Comparison of ENCODE assay signal across 9 cellular contexts in the genomic region with DNA sequence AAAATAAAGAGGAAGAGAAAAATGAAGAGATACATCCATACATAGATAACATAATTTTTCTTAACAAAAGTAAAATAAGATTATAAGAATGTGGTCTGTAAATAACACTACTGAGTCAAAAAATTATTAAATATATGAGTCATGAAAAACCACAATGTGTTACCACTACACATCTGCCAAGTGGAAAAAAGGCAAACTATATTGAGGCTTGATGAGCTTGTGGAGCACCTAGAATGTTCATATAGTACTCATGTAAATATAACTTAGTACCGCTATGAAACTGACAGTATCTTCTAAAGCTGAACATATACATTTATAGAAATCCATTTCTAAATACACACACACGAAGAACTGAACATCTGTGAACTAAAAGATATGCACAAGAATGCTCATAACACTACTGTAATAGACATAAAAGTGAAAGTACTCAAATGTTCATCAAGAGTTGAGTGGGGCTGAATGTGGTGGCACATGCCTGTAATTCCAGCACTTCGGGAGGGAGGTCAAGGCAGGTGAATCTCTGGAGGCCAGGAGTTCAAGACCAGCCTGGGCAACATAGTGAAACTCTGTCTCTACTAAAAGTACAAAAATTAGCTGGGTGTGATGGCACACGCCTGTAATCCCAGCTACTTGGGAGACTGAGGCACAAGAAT. TPM values are rescaled to one million over a fixed set of nuclear protein-coding genes. Genes with fewer than 3 reads are reported as not detected.
A peak's percentile ranks its signal among the peaks of the same experiment; 100 is the strongest.
DNase-seq lines count a peak whose midpoint lies in the region; ATAC-seq and TF ChIP-seq lines count a peak whose summit lies in the region.
"Had no signal": no experiment of that assay in that cellular context is flagged by ENCODE, and none has a peak within 500 bp of the region (broad histone marks: within the 10 kb centered on the region; RNA-seq: fewer than 3 reads in every experiment).

No MANE protein-coding gene starts in this region.

- no peak overlapping the region for H3K4me3 ChIP-seq in right atrium auricular region

- peaks cover 10% of the 10 kb centered on the region for H3K9me3 ChIP-seq in CD4-positive, alpha-beta T cell (ENCODE audit: control insufficient read depth, low read length)
- H3K9me3 ChIP-seq in right atrium auricular region: no peaks in the 10 kb centered on the region

- no peak overlapping the region for H3K27ac Mint-ChIP-seq in HFFc6
- H3K27ac Mint-ChIP-seq in CD4-positive, alpha-beta T cell: no peak overlapping the region

- no peaks in the 10 kb centered on the region for H3K27me3 ChIP-seq in CD4-positive, alpha-beta T cell (ENCODE audit: control insufficient read depth, insufficient read depth, low read length)
- H3K27me3 ChIP-seq in right atrium auricular region: no peaks in the 10 kb centered on the region

- peaks cover 8% of the 10 kb centered on the region; the same call in 1 of the 2 replicates for H3K27me3 Mint-ChIP-seq in HFFc6 (ENCODE audit: insufficient read depth)
- no peaks in the 10 kb centered on the region for H3K27me3 Mint-ChIP-seq in CD4-positive, alpha-beta T cell

- H3K36me3 ChIP-seq in right atrium auricular region: no peaks in the 10 kb centered on the region
- H3K36me3 ChIP-seq: WERI-Rb-1 had no signal

- H3K4me1 ChIP-seq in right atrium auricular region: no peaks in the 10 kb centered on the region

- H3K4me3 Mint-ChIP-seq in HFFc6: peak overlapping the region; percentile 27; the same call in 1 of the 2 replicates
- no peak overlapping the region for H3K4me3 Mint-ChIP-seq in CD4-positive, alpha-beta T cell

- peak; percentile 97 for ATAC-seq in GM18870 (IDR thresholded peaks at IDR 0.05; ENCODE audit: unreplicated experiment)
- ATAC-seq in CD4-positive, alpha-beta T cell (ENCODE audit: poor library complexity): no peak

- TF ChIP-seq CTCF in HFFc6 (IDR thresholded peaks at IDR 0.05): no peak
- no peak for TF ChIP-seq CTCF in CD4-positive, alpha-beta T cell (IDR thresholded peaks at IDR 0.05)
- no peak for TF ChIP-seq CTCF in right atrium auricular region (IDR thresholded peaks at IDR 0.05)

- intact Hi-C loops in CD4-positive, alpha-beta T cell (cut with DNase I, micrococcal nuclease): loop anchor here in 1 of 2 experiments (2.0 kb wide), 1 partner anchor 16 kb away; no protein-coding TSS in a partner anchor

- CTCF ChIA-PET in CD4-positive, alpha-beta T cell (lab: Charles Lee): interaction anchor here (0.9 kb wide), 1 partner anchor 44 kb away, joined by 3 read pairs; no protein-coding TSS in a partner anchor

- POLR2A ChIA-PET in CD4-positive, alpha-beta T cell (lab: Charles Lee): interaction anchor here (0.7 to 1.0 kb wide), 2 partner anchors 18 to 289 kb away, joined by 3 to 4 read pairs; partner anchors contain the start of gene GBP3

- peak; percentile 26 for DNase-seq in HFFc6
- DNase-seq in M059J (ENCODE audit: low read depth): peak; percentile 77
- peak; percentile 26 for DNase-seq in hepatic stellate cell (ENCODE audit: low spot score)
- no peak for DNase-seq in NCI-H345 treated with DMSO at 0.1 percent for 48 hours (lab: John Stamatoyannopoulos, UW; ENCODE audit: unreplicated experiment)
- DNase-seq in CD4-positive, alpha-beta T cell: no peak
- no peak for DNase-seq in right atrium auricular region (ENCODE audit: low spot score)
- DNase-seq in mucosa of gallbladder (ENCODE audit: low spot score): no peak
- DNase-seq: WERI-Rb-1 had no signal

- H3K4me1 Mint-ChIP-seq in HFFc6 (ENCODE audit: low read depth): peaks cover 15% of the 10 kb centered on the region
- peaks cover 26% of the 10 kb centered on the region for H3K4me1 Mint-ChIP-seq in CD4-positive, alpha-beta T cell (ENCODE audit: low read depth)

- no peaks in the 10 kb centered on the region for H3K36me3 Mint-ChIP-seq in HFFc6 (ENCODE audit: low read depth)
- peaks cover 11% of the 10 kb centered on the region for H3K36me3 Mint-ChIP-seq in CD4-positive, alpha-beta T cell (ENCODE audit: low read depth)

- no peak overlapping the region for H3K27ac ChIP-seq in CD4-positive, alpha-beta T cell (ENCODE audit: low read depth, low read length)
- no peak overlapping the region for H3K27ac ChIP-seq in right atrium auricular region
- H3K27ac ChIP-seq: WERI-Rb-1 had no signal

- peaks cover 4% of the 10 kb centered on the region; the same call in 1 of the 2 replicates for H3K9me3 Mint-ChIP-seq in HFFc6
- no peaks in the 10 kb centered on the region for H3K9me3 Mint-ChIP-seq in CD4-positive, alpha-beta T cell

RNA-seq across cellular contexts. Expression of gene GBP3, which starts 18.5 kb away (rescaled TPM):
- total RNA-seq in HFFc6 (2021; fragmentation: NEBNext Ultra II Directional; extraction: Animal tissue kit (Norgen Biotek cat#: 25700)): 10 to 100 TPM; 26.5 to 44.6 (median 39.3) TPM
- 88.8 and 89.5 TPM in 2 replicates for total RNA-seq in M059J (2014; rRNA removed; shearing (Covaris generic))
- 10 to 100 TPM; 17.5 to 20.7 TPM for total RNA-seq in CD4-positive, alpha-beta T cell
- total RNA-seq in right atrium auricular region: 10 to 100 TPM in 1 of 2 donors, 1 to 10 TPM in 1; 5.8 to 10.4 TPM
- 58.1 TPM for total RNA-seq in mucosa of gallbladder

RNA-seq across cellular contexts. Expression of gene GBP1, which starts 23.8 kb away (rescaled TPM):
- 10 to 100 TPM; 26.7 to 32.7 (median 29.9) TPM for total RNA-seq in HFFc6 (2021; fragmentation: NEBNext Ultra II Directional; extraction: Animal tissue kit (Norgen Biotek cat#: 25700))
- 135 and 181 TPM in 2 replicates for total RNA-seq in M059J (2014; rRNA removed; shearing (Covaris generic))
- total RNA-seq in CD4-positive, alpha-beta T cell: 10 to 100 TPM; 15.5 to 16.5 TPM
- 1 to 10 TPM; 4.3 to 5.7 TPM for total RNA-seq in right atrium auricular region
- total RNA-seq in mucosa of gallbladder: 30.3 TPM

RNA-seq across cellular contexts. Expression of gene KYAT3, which starts 48.8 kb away (rescaled TPM):
- total RNA-seq in HFFc6 (2021; fragmentation: NEBNext Ultra II Directional; extraction: Animal tissue kit (Norgen Biotek cat#: 25700)): 10 to 100 TPM; 18.1 to 25.4 (median 23.7) TPM
- total RNA-seq in M059J (2014; rRNA removed; shearing (Covaris generic)): 44.4 and 52.2 TPM in 2 replicates
- 10 to 100 TPM; 13.4 to 13.9 TPM for total RNA-seq in CD4-positive, alpha-beta T cell
- total RNA-seq in right atrium auricular region (1 to 10 TPM; 7.7 to 9.4 TPM), mucosa of gallbladder (19.1 TPM)

RNA-seq across cellular contexts. Expression of gene RBMXL1, which starts 48.8 kb away (rescaled TPM):
- total RNA-seq in HFFc6 (2021; fragmentation: NEBNext Ultra II Directional; extraction: Animal tissue kit (Norgen Biotek cat#: 25700)): 1 to 10 TPM; 5.5 to 9.7 (median 8.2) TPM
- total RNA-seq in M059J (2014; rRNA removed; shearing (Covaris generic)): 10.6 and 15.9 TPM in 2 replicates
- 10 to 100 TPM; 17.8 to 21.3 TPM for total RNA-seq in CD4-positive, alpha-beta T cell
- total RNA-seq in right atrium auricular region (10 to 100 TPM; 11.0 to 11.3 TPM), mucosa of gallbladder (16.7 TPM)

Comparison
In these comparisons a context has a peak if more than half of its experiments do, and no peak if none do; other contexts are left out.
1. DNase-seq: peak in HFFc6 (single experiment), M059J (single experiment) and hepatic stellate cell (single experiment); none in NCI-H345 treated with DMSO at 0.1 percent for 48 hours (single experiment), CD4-positive, alpha-beta T cell (0 of 10), right atrium auricular region (single experiment) and mucosa of gallbladder (single experiment).